ENCODE assay signal across 26 cellular contexts in the genomic region with DNA sequence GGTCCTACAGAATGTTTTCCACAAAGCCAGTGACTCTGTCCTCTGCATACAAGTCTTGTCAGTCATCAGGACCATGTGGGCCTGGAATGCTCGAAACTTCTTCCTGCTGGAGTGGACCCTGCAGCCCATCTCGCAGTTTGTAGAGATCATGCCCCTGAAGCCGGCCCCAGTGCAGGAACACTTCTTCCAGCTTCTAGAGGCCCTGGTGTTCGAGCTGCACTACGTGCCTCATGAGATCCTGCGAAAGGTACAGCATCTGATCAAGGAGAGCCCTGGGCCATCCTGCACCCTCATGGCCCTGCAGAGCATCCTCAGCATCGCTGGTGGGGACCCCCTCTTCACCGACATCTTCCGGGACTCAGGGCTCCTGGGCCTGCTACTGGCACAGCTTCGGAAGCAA. TPM values are rescaled to one million over a fixed set of nuclear protein-coding genes. Genes with fewer than 3 reads are reported as not detected.
"Had no signal": no experiment of that assay in that cellular context is flagged by ENCODE, and none has a peak within 500 bp of the region (broad histone marks: within the 10 kb centered on the region; RNA-seq: fewer than 3 reads in every experiment).

No MANE protein-coding gene starts in this region.

- H3K27me3 ChIP-seq: gastrocnemius medialis, gastroesophageal sphincter, heart left ventricle, heart right ventricle had no signal

- H3K9me3 Mint-ChIP-seq: dendritic cell treated with granulocyte-macrophage colony-stimulating factor and Interleukin-4, amounts not matched to agents 40 ng/mL and 50 ng/mL, for 4 days; effector memory CD8-positive, alpha-beta T cell; endodermal cell had no signal

- H3K27ac Mint-ChIP-seq: dendritic cell treated with granulocyte-macrophage colony-stimulating factor and Interleukin-4, amounts not matched to agents 40 ng/mL and 50 ng/mL, for 4 days; effector memory CD8-positive, alpha-beta T cell; endodermal cell had no signal

- H3K4me1 Mint-ChIP-seq: endodermal cell had no signal

- H3K9me3 ChIP-seq: colonic mucosa, esophagus muscularis mucosa, esophagus squamous epithelium, gastrocnemius medialis, gastroesophageal sphincter, heart left ventricle, heart right ventricle had no signal

- ATAC-seq: effector memory CD8-positive, alpha-beta T cell; esophagus mucosa; foreskin keratinocyte; gastrocnemius medialis; gastroesophageal sphincter; heart left ventricle; heart right ventricle had no signal

- H3K27ac ChIP-seq: colonic mucosa, coronary artery, dorsolateral prefrontal cortex, epithelial cell of prostate, esophagus muscularis mucosa, esophagus squamous epithelium, foreskin keratinocyte, gastrocnemius medialis, gastroesophageal sphincter, heart left ventricle, heart right ventricle had no signal

- H3K36me3 ChIP-seq: colonic mucosa, esophagus muscularis mucosa, esophagus squamous epithelium, gastrocnemius medialis, gastroesophageal sphincter had no signal

- DNase-seq: colonic mucosa; cortex of kidney; dermis blood vessel endothelial cell; dorsolateral prefrontal cortex; effector CD4-positive, alpha-beta T cell; effector CD8-positive, alpha-beta T cell; effector memory CD4-positive, alpha-beta T cell; effector memory CD8-positive, alpha-beta T cell; erythroblast; esophagus squamous epithelium; foreskin fibroblast; foreskin keratinocyte; foreskin melanocyte; gastrocnemius medialis; glutamatergic neuron; heart left ventricle; heart right ventricle had no signal

- H3K4me1 ChIP-seq: colonic mucosa, esophagus muscularis mucosa, foreskin keratinocyte, gastrocnemius medialis, gastroesophageal sphincter, heart right ventricle had no signal

- H3K27me3 Mint-ChIP-seq: dendritic cell treated with granulocyte-macrophage colony-stimulating factor and Interleukin-4, amounts not matched to agents 40 ng/mL and 50 ng/mL, for 4 days had no signal

- H3K4me3 ChIP-seq: colonic mucosa, coronary artery, dorsolateral prefrontal cortex, esophagus muscularis mucosa, esophagus squamous epithelium, gastrocnemius medialis, gastroesophageal sphincter, heart left ventricle, heart right ventricle had no signal

- H3K4me3 Mint-ChIP-seq: dendritic cell treated with granulocyte-macrophage colony-stimulating factor and Interleukin-4, amounts not matched to agents 40 ng/mL and 50 ng/mL, for 4 days; effector memory CD8-positive, alpha-beta T cell; endodermal cell had no signal

RNA-seq across cellular contexts. Expression of a gene that starts 46.5 kb away (rescaled TPM):
- total RNA-seq: endodermal cell, epithelial cell of proximal tubule, fibroblast of villous mesenchyme had no signal
